12 cellular contexts compared by ENCODE assay signal in genomic region chr1:15735304-15736034, GRCh38. TPM values are rescaled to one million over a fixed set of nuclear protein-coding genes. Genes with fewer than 3 reads are reported as not detected.
DNase-seq lines count a peak whose midpoint lies in the region; ATAC-seq, FAIRE-seq and TF ChIP-seq lines count a peak whose summit lies in the region.
"Had no signal": no experiment of that assay in that cellular context is flagged by ENCODE, and none has a peak within 500 bp of the region (broad histone marks: within the 10 kb centered on the region; RNA-seq: fewer than 3 reads in every experiment).

No MANE protein-coding gene starts in this region.

- no peaks in the 10 kb centered on the region for H4K20me1 ChIP-seq in GM12878 (ENCODE audit: control insufficient read depth, insufficient read depth)

- peak overlapping the region in 2 of 7 donors; percentile 43 to 46 for H3K27ac Mint-ChIP-seq in CD14-positive monocyte
- H3K27ac Mint-ChIP-seq in activated T-helper 17 cell treated with anti-CD3 and anti-CD28 coated beads, Interleukin-2, amount 50 U/mL, for 72 hours, result no peak overlapping the region
- H3K27ac Mint-ChIP-seq: neural progenitor cell, type B pancreatic cell had no signal

- intact Hi-C loops in CD14-positive monocyte (cut with micrococcal nuclease), result no loop called here
- intact Hi-C loops in GM12878 (cut with micrococcal nuclease; ENCODE audit: unreplicated experiment), result no loop called here

- POLR2A ChIA-PET in GM12878 (lab: Charles Lee), result no interaction called here

- in situ Hi-C loops in GM12878 (cut with MboI), result no loop called here

- no peaks in the 10 kb centered on the region for H3K4me1 Mint-ChIP-seq in CD14-positive monocyte
- no peaks in the 10 kb centered on the region for H3K4me1 Mint-ChIP-seq in activated T-helper 17 cell treated with anti-CD3 and anti-CD28 coated beads, Interleukin-2, amount 50 U/mL, for 72 hours

- TF ChIP-seq RAD21 in GM12878 (IDR thresholded peaks at IDR 0.05; ENCODE audit: insufficient read depth, low read depth, low read length), result no peak

- FAIRE-seq in GM12878 (lab: Jason Lieb, UNC), result no peak

- peaks cover 37 to 49% of the 10 kb centered on the region in 2 donors for H3K36me3 Mint-ChIP-seq in CD14-positive monocyte
- H3K36me3 Mint-ChIP-seq in activated T-helper 17 cell treated with anti-CD3 and anti-CD28 coated beads, Interleukin-2, amount 50 U/mL, for 72 hours (ENCODE audit: low read depth), result peaks cover 19% of the 10 kb centered on the region
- H3K36me3 Mint-ChIP-seq: type B pancreatic cell had no signal

- H3K4me3 ChIP-seq in GM12878, result no peak overlapping the region
- H3K4me3 ChIP-seq in mucosa of rectum (ENCODE audit: low read length in 2 of 2), result peak overlapping the region in 1 of 2 donors; percentile 68
- H3K4me3 ChIP-seq: neural progenitor cell had no signal

- H3K4me2 ChIP-seq in GM12878 (ENCODE audit: control insufficient read depth, insufficient read depth), result no peak overlapping the region
- H3K4me2 ChIP-seq: neural progenitor cell had no signal

- H3K9ac ChIP-seq in GM12878 (ENCODE audit: control insufficient read depth, insufficient read depth, low read length) (no peak overlapping the region), mucosa of rectum (ENCODE audit: low read depth in 1 of 2, low read length in 2 of 2) (peak overlapping the region in 1 of 2 donors; percentile 85)
- H3K9ac ChIP-seq: neural progenitor cell had no signal

- H3K36me3 ChIP-seq in GM12878 (ENCODE audit: control insufficient read depth in 2 of 2, insufficient read depth in 2 of 2, low read length in 1 of 2) (peaks cover 2 to 13% of the 10 kb centered on the region in 2 experiments), mucosa of rectum (ENCODE audit: control insufficient read depth in 2 of 2, insufficient read depth in 2 of 2, low read length in 2 of 2) (peaks cover 35 to 37% of the 10 kb centered on the region in 2 donors)
- H3K36me3 ChIP-seq: neural progenitor cell had no signal

- RAD21 ChIA-PET in GM12878 (lab: Charles Lee; ENCODE audit: unreplicated experiment), result no interaction called here

- SMC1A ChIA-PET in GM12878 (lab: Charles Lee; ENCODE audit: uncharacterized antibody, unreplicated experiment), result no interaction called here

- no peak overlapping the region for H3K4me3 Mint-ChIP-seq in CD14-positive monocyte
- no peak overlapping the region for H3K4me3 Mint-ChIP-seq in activated T-helper 17 cell treated with anti-CD3 and anti-CD28 coated beads, Interleukin-2, amount 50 U/mL, for 72 hours
- H3K4me3 Mint-ChIP-seq: neural progenitor cell, type B pancreatic cell had no signal

- H3K27me3 ChIP-seq in GM12878 (replicated peaks in 1 of 2; ENCODE audit: control insufficient read depth in 2 of 2, insufficient read depth in 2 of 2, low read length in 1 of 2) (no peaks in the 10 kb centered on the region), mucosa of rectum (ENCODE audit: control insufficient read depth in 2 of 2, insufficient read depth in 2 of 2, low read length in 2 of 2) (no peaks in the 10 kb centered on the region)
- H3K27me3 ChIP-seq: neural progenitor cell had no signal

- H3K27me3 Mint-ChIP-seq in CD14-positive monocyte (ENCODE audit: low read depth in 3 of 3), result peaks cover 0 to 3% (median 0%) of the 10 kb centered on the region in 3 donors
- H3K27me3 Mint-ChIP-seq in activated T-helper 17 cell treated with anti-CD3 and anti-CD28 coated beads, Interleukin-2, amount 50 U/mL, for 72 hours, result no peaks in the 10 kb centered on the region
- H3K27me3 Mint-ChIP-seq: type B pancreatic cell had no signal

- TF ChIP-seq CTCF in CD14-positive monocyte (IDR thresholded peaks at IDR 0.05) (no peak), GM12878 (IDR thresholded peaks at IDR 0.05 in 2 of 3, conservative IDR thresholded peaks at IDR 0.05 in 1 of 3; ENCODE audit: control insufficient read depth in 2 of 3, extremely low read depth in 1 of 3, insufficient read depth in 1 of 3, low read depth in 3 of 3, low read length in 3 of 3) (no peak)

- H3K27ac ChIP-seq in GM12878 (ENCODE audit: control insufficient read depth, insufficient read depth) (no peak overlapping the region), mucosa of rectum (ENCODE audit: low read depth in 2 of 2, low read length in 2 of 2) (peak overlapping the region; percentile 93)
- H3K27ac ChIP-seq: neural progenitor cell had no signal

- TF ChIP-seq POLR2A in GM12878 (IDR thresholded peaks at IDR 0.05; ENCODE audit: low read depth, low read length), result peak; percentile 55

- no TSS peak for BruUV-seq in GM12878 (replicated peaks; lab: Mats Ljungman, UMichigan)

- H3K79me2 ChIP-seq in GM12878 (ENCODE audit: control insufficient read depth, insufficient read depth, low read length), result no peaks in the 10 kb centered on the region

- no peaks in the 10 kb centered on the region for H3K4me1 ChIP-seq in GM12878 (ENCODE audit: control insufficient read depth, insufficient read depth, low read length)
- H3K4me1 ChIP-seq in mucosa of rectum (ENCODE audit: control insufficient read depth in 2 of 2, insufficient read depth in 2 of 2, low read length in 2 of 2), result peaks cover 26 to 39% of the 10 kb centered on the region in 2 donors
- H3K4me1 ChIP-seq: neural progenitor cell had no signal

- no peak overlapping the region for H2AFZ ChIP-seq in GM12878 (ENCODE audit: control insufficient read depth, low read depth, low read length)
- H2AFZ ChIP-seq: neural progenitor cell had no signal

- TF ChIP-seq EP300 in GM12878 (IDR thresholded peaks at IDR 0.05; ENCODE audit: borderline replicate concordance in 1 of 2, control insufficient read depth in 1 of 2, low read depth in 2 of 2, low read length in 2 of 2), result no peak

- peak; percentile 9; the same call in 2 of the 3 replicates for ATAC-seq in GM12878
- no peak for ATAC-seq in HG03378 (IDR thresholded peaks at IDR 0.05; ENCODE audit: unreplicated experiment)
- no peak for ATAC-seq in activated T-helper 17 cell treated with anti-CD3 and anti-CD28 coated beads, Interleukin-2, amount 50 U/mL, for 72 hours (replicated peaks)

- CTCF ChIA-PET in GM12878 (lab: Yijun Ruan, JAX), result no interaction called here

- WGBS in GM12878 (ENCODE audit: insufficient coverage, insufficient replicate concordance, low lambda C conversion rate, missing lambda C conversion rate), result 70% methylated on average over 11 of the region's 12 CpGs

- H3K9me3 ChIP-seq in GM12878 (replicated peaks; ENCODE audit: control insufficient read depth, insufficient read depth, low read length), result no peaks in the 10 kb centered on the region
- no peaks in the 10 kb centered on the region for H3K9me3 ChIP-seq in mucosa of rectum (ENCODE audit: control insufficient read depth in 2 of 2, low read length in 2 of 2)

- peaks cover 0 to 1% (median 0%) of the 10 kb centered on the region in 7 donors for H3K9me3 Mint-ChIP-seq in CD14-positive monocyte
- H3K9me3 Mint-ChIP-seq in activated T-helper 17 cell treated with anti-CD3 and anti-CD28 coated beads, Interleukin-2, amount 50 U/mL, for 72 hours, result no peaks in the 10 kb centered on the region
- H3K9me3 Mint-ChIP-seq: neural progenitor cell, type B pancreatic cell had no signal

- peak; percentile 31 for DNase-seq in CD14-positive monocyte (ENCODE audit: low spot score)
- DNase-seq in GM12878 (ENCODE audit: low read depth, low spot score), result no peak
- DNase-seq in iPS-NIHi7 (ENCODE audit: extremely low spot score), result no peak
- DNase-seq: activated CD8-positive, alpha-beta memory T cell treated with anti-CD3 and anti-CD28 coated beads, Interleukin-2, amount 50 U/mL, for 4 hours; stimulated activated CD4-positive, alpha-beta T cell treated with anti-CD3 and anti-CD28 coated beads, Interleukin-4, amount 100 ng/mL, for 1 hour; T-helper 9 cell had no signal

RNA-seq across cellular contexts. Expression of gene SLC25A34, which starts 0.6 kb away (rescaled TPM):
- polyA plus RNA-seq in CD14-positive monocyte, result under 1 TPM; 0.08 to 0.61 TPM
- total RNA-seq in GM12878 (2013; cell fraction: nucleolus; rRNA removed), result 0.40 and 0.54 TPM in 2 replicates
- 0.34 and 0.82 TPM in 2 replicates for total RNA-seq in GM12878 (2014; rRNA removed)
- total RNA-seq in GM12878 (2014; rRNA removed; fragmentation: Illumina TruSeq; extraction: Trizol), result 0.28 and 0.45 TPM in 2 replicates
- 0.69 and 0.90 TPM in 2 replicates for total RNA-seq in GM12878 (2021)
- 0.14 TPM for polyA plus RNA-seq in GM12878 (2011; ENCODE audit: low read depth)
- 0.10 and 0.30 TPM in 2 replicates for polyA plus RNA-seq in GM12878 (2011; rRNA removed)
- polyA plus RNA-seq in GM12878 (2011; cell fraction: cytosol; rRNA removed), result 0.28 and 0.38 TPM in 2 replicates
- polyA plus RNA-seq in GM12878 (2011; cell fraction: nucleus; rRNA removed), result 0.97 and 1.1 TPM in 2 replicates
- 0.32 and 0.38 TPM in 2 replicates for polyA plus RNA-seq in GM12878 (2012)
- 0.35 and 0.48 TPM in 2 replicates for polyA plus RNA-seq in GM12878 (2014; fragmentation: Illumina TruSeq; extraction: Trizol)
- polyA plus RNA-seq in GM12878 (2014; fragmentation: Nextera tagmentation; extraction: Ambion mirVana), result under 1 TPM; 0.02 to 0.13 TPM
- polyA plus RNA-seq in GM12878 (2014; rRNA removed), result 1.6 and 2.0 TPM in 2 replicates
- polyA plus RNA-seq in GM12878 (2016; fragmentation: Nextera tagmentation; extraction: Ambion mirVana), result under 1 TPM; 0.05 to 0.50 TPM
- polyA minus RNA-seq in GM12878 (2011; rRNA and poly(A)+ RNA removed), result 0.15 and 0.57 TPM in 2 replicates
- not detected in 2 replicates for polyA minus RNA-seq in GM12878 (2011; cell fraction: cytosol; rRNA and poly(A)+ RNA removed)
- polyA minus RNA-seq in GM12878 (2011; cell fraction: nucleus; rRNA and poly(A)+ RNA removed), result 0.48 and 0.77 TPM in 2 replicates
- total RNA-seq in activated T-helper 17 cell treated with anti-CD3 and anti-CD28 coated beads, Interleukin-2, amount 50 U/mL, for 72 hours, result 1 to 10 TPM in 1 of 2 donors, under 1 TPM in 1; 0.90 to 1.6 TPM

RNA-seq across cellular contexts. Expression of gene TMEM82, which starts 6.8 kb away (rescaled TPM):
- polyA plus RNA-seq in CD14-positive monocyte, result not detected
- total RNA-seq in GM12878 (2013; cell fraction: nucleolus; rRNA removed), result not detected in 2 replicates
- total RNA-seq in GM12878 (2014; rRNA removed), result not detected in 2 replicates
- total RNA-seq in GM12878 (2014; rRNA removed; fragmentation: Illumina TruSeq; extraction: Trizol), result not detected in 2 replicates
- total RNA-seq in GM12878 (2021), result not detected in 2 replicates
- not detected for polyA plus RNA-seq in GM12878 (2011; ENCODE audit: low read depth)
- not detected in 2 replicates for polyA plus RNA-seq in GM12878 (2011; rRNA removed)
- not detected in 2 replicates for polyA plus RNA-seq in GM12878 (2011; cell fraction: cytosol; rRNA removed)
- not detected in 2 replicates for polyA plus RNA-seq in GM12878 (2011; cell fraction: nucleus; rRNA removed)
- polyA plus RNA-seq in GM12878 (2012), result not detected in 2 replicates
- polyA plus RNA-seq in GM12878 (2014; fragmentation: Illumina TruSeq; extraction: Trizol), result not detected in 2 replicates
- not detected for polyA plus RNA-seq in GM12878 (2014; fragmentation: Nextera tagmentation; extraction: Ambion mirVana)
- polyA plus RNA-seq in GM12878 (2014; rRNA removed), result not detected in 2 replicates
- polyA plus RNA-seq in GM12878 (2016; fragmentation: Nextera tagmentation; extraction: Ambion mirVana), result not detected
- polyA minus RNA-seq in GM12878 (2011; rRNA and poly(A)+ RNA removed), result not detected in 2 replicates
- not detected in 2 replicates for polyA minus RNA-seq in GM12878 (2011; cell fraction: cytosol; rRNA and poly(A)+ RNA removed)
- not detected in 2 replicates for polyA minus RNA-seq in GM12878 (2011; cell fraction: nucleus; rRNA and poly(A)+ RNA removed)
- total RNA-seq in activated T-helper 17 cell treated with anti-CD3 and anti-CD28 coated beads, Interleukin-2, amount 50 U/mL, for 72 hours, result not detected
- total RNA-seq: aorta had no signal

RNA-seq across cellular contexts. Expression of gene FBLIM1, which starts 23.1 kb away (rescaled TPM):
- polyA plus RNA-seq in CD14-positive monocyte, result not detected
- total RNA-seq in GM12878 (2013; cell fraction: nucleolus; rRNA removed), result not detected in 2 replicates
- not detected in 2 replicates for total RNA-seq in GM12878 (2014; rRNA removed)
- not detected in 2 replicates for total RNA-seq in GM12878 (2014; rRNA removed; fragmentation: Illumina TruSeq; extraction: Trizol)
- total RNA-seq in GM12878 (2021), result 0.13 and 0.53 TPM in 2 replicates
- polyA plus RNA-seq in GM12878 (2011; ENCODE audit: low read depth), result not detected
- polyA plus RNA-seq in GM12878 (2011; rRNA removed), result 0.03 TPM in 1 of 2 replicates, not detected in the other
- 0.03 TPM in 1 of 2 replicates, not detected in the other for polyA plus RNA-seq in GM12878 (2011; cell fraction: cytosol; rRNA removed)
- not detected in 2 replicates for polyA plus RNA-seq in GM12878 (2011; cell fraction: nucleus; rRNA removed)
- polyA plus RNA-seq in GM12878 (2012), result not detected in 2 replicates
- not detected in 2 replicates for polyA plus RNA-seq in GM12878 (2014; fragmentation: Illumina TruSeq; extraction: Trizol)
- polyA plus RNA-seq in GM12878 (2014; fragmentation: Nextera tagmentation; extraction: Ambion mirVana), result not detected
- polyA plus RNA-seq in GM12878 (2014; rRNA removed), result not detected in 2 replicates
- polyA plus RNA-seq in GM12878 (2016; fragmentation: Nextera tagmentation; extraction: Ambion mirVana), result not detected
- not detected in 2 replicates for polyA minus RNA-seq in GM12878 (2011; rRNA and poly(A)+ RNA removed)
- not detected in 2 replicates for polyA minus RNA-seq in GM12878 (2011; cell fraction: cytosol; rRNA and poly(A)+ RNA removed)
- polyA minus RNA-seq in GM12878 (2011; cell fraction: nucleus; rRNA and poly(A)+ RNA removed), result not detected in 2 replicates
- total RNA-seq in activated T-helper 17 cell treated with anti-CD3 and anti-CD28 coated beads, Interleukin-2, amount 50 U/mL, for 72 hours, result not detected

RNA-seq across cellular contexts. Expression of gene PLEKHM2, which starts 51.3 kb away (rescaled TPM):
- polyA plus RNA-seq in CD14-positive monocyte (1 to 10 TPM; 4.0 to 5.8 TPM), GM12878 (2011; rRNA removed) (15.9 and 41.0 TPM in 2 replicates), GM12878 (2014; fragmentation: Illumina TruSeq; extraction: Trizol) (7.4 and 20.2 TPM in 2 replicates), GM12878 (2014; fragmentation: Nextera tagmentation; extraction: Ambion mirVana) (under 1 TPM; 0.37 to 0.53 TPM), GM12878 (2014; rRNA removed) (38.6 and 47.2 TPM in 2 replicates), GM12878 (2016; fragmentation: Nextera tagmentation; extraction: Ambion mirVana) (1 to 10 TPM; 6.8 to 7.9 TPM)
- total RNA-seq in GM12878 (2013; cell fraction: nucleolus; rRNA removed), result 27.6 and 32.4 TPM in 2 replicates
- total RNA-seq in GM12878 (2014; rRNA removed) (20.9 and 25.8 TPM in 2 replicates), GM12878 (2014; rRNA removed; fragmentation: Illumina TruSeq; extraction: Trizol) (14.0 and 18.3 TPM in 2 replicates), GM12878 (2021) (48.9 and 55.2 TPM in 2 replicates)
- 12.7 TPM for polyA plus RNA-seq in GM12878 (2011; ENCODE audit: low read depth)
- 41.6 and 44.7 TPM in 2 replicates for polyA plus RNA-seq in GM12878 (2011; cell fraction: cytosol; rRNA removed)
- polyA plus RNA-seq in GM12878 (2011; cell fraction: nucleus; rRNA removed), result 104 and 109 TPM in 2 replicates
- polyA plus RNA-seq in GM12878 (2012), result 28.8 and 32.5 TPM in 2 replicates
- polyA minus RNA-seq in GM12878 (2011; rRNA and poly(A)+ RNA removed), result 21.9 and 39.1 TPM in 2 replicates
- 22.9 and 24.8 TPM in 2 replicates for polyA minus RNA-seq in GM12878 (2011; cell fraction: cytosol; rRNA and poly(A)+ RNA removed)
- polyA minus RNA-seq in GM12878 (2011; cell fraction: nucleus; rRNA and poly(A)+ RNA removed), result 12.6 and 18.6 TPM in 2 replicates
- total RNA-seq in activated T-helper 17 cell treated with anti-CD3 and anti-CD28 coated beads, Interleukin-2, amount 50 U/mL, for 72 hours, result 10 to 100 TPM; 32.2 to 50.5 TPM
